In genomic region chr18:28357785-28358401, GRCh38 we compare ENCODE assay signal across 13 cellular contexts.
DNase-seq lines count a peak whose midpoint lies in the region; ATAC-seq and TF ChIP-seq lines count a peak whose summit lies in the region.
"Had no signal": no experiment of that assay in that cellular context is flagged by ENCODE, and none has a peak within 500 bp of the region (broad histone marks: within the 10 kb centered on the region; RNA-seq: fewer than 3 reads in every experiment).

No MANE protein-coding gene starts in this region.

- H3K36me3 Mint-ChIP-seq in WTC11, result peaks cover 8% of the 10 kb centered on the region; the same call in 1 of the 2 replicates
- H3K36me3 Mint-ChIP-seq: activated naive CD4-positive, alpha-beta T cell treated with anti-CD3 and anti-CD28 coated beads, Interleukin-2, amount 50 U/mL, for 72 hours had no signal

- ATAC-seq in WTC11 (peak; percentile 99), HG03135 (IDR thresholded peaks at IDR 0.05; ENCODE audit: unreplicated experiment) (no peak)
- ATAC-seq: activated naive CD4-positive, alpha-beta T cell treated with anti-CD3 and anti-CD28 coated beads, Interleukin-2, amount 50 U/mL, for 72 hours had no signal

- H3K27me3 Mint-ChIP-seq in WTC11 (ENCODE audit: low read depth), result no peaks in the 10 kb centered on the region
- H3K27me3 Mint-ChIP-seq: activated CD4-positive, alpha-beta memory T cell treated with anti-CD3 and anti-CD28 coated beads, Interleukin-2, amount 10 ng/mL, durations not matched to agents 7 days and 5 days had no signal

- H3K27ac ChIP-seq in dorsolateral prefrontal cortex, result no peak overlapping the region
- H3K27ac ChIP-seq: SK-N-MC had no signal

- H3K4me3 Mint-ChIP-seq in WTC11, result no peak overlapping the region
- H3K4me3 Mint-ChIP-seq: activated CD4-positive, alpha-beta memory T cell treated with anti-CD3 and anti-CD28 coated beads, Interleukin-2, amount 10 ng/mL, durations not matched to agents 7 days and 5 days had no signal

- DNase-seq in EL, result peak; percentile 18
- peak; percentile 4 for DNase-seq in HuH-7.5 (ENCODE audit: low spot score)
- peak; percentile 17 for DNase-seq in WTC11 (ENCODE audit: low spot score)
- DNase-seq in kidney epithelial cell (ENCODE audit: low read depth), result no peak
- no peak for DNase-seq in GM20000 (ENCODE audit: low spot score)
- DNase-seq in dorsolateral prefrontal cortex, result no peak
- no peak for DNase-seq in activated CD4-positive, alpha-beta T cell treated with anti-CD3 and anti-CD28 coated beads, Interleukin-2, amount 50 U/mL, for 4 hours
- DNase-seq: activated CD4-positive, alpha-beta memory T cell treated with anti-CD3 and anti-CD28 coated beads, Interleukin-2, amount 10 ng/mL, durations not matched to agents 7 days and 5 days; NCI-H2107; stimulated activated CD4-positive, alpha-beta T cell treated with anti-CD3 and anti-CD28 coated beads, Interleukin-12 subunit alpha, Interleukin-12 subunit beta, amount 100 ng/mL, for 4 hours had no signal

- H3K4me1 Mint-ChIP-seq in WTC11, result peaks cover 8% of the 10 kb centered on the region; the same call in 1 of the 2 replicates
- H3K4me1 Mint-ChIP-seq: activated CD4-positive, alpha-beta memory T cell treated with anti-CD3 and anti-CD28 coated beads, Interleukin-2, amount 10 ng/mL, durations not matched to agents 7 days and 5 days had no signal

- H3K27me3 ChIP-seq in kidney epithelial cell (ENCODE audit: control insufficient read depth, insufficient read depth, low read length) (no peaks in the 10 kb centered on the region), dorsolateral prefrontal cortex (no peaks in the 10 kb centered on the region)

- H3K9me3 Mint-ChIP-seq in WTC11, result peaks cover 23% of the 10 kb centered on the region

- H3K36me3 ChIP-seq in kidney epithelial cell (ENCODE audit: control insufficient read depth, insufficient read depth, low read length), result no peaks in the 10 kb centered on the region

- H3K27ac Mint-ChIP-seq in WTC11, result no peak overlapping the region
- H3K27ac Mint-ChIP-seq: activated CD4-positive, alpha-beta memory T cell treated with anti-CD3 and anti-CD28 coated beads, Interleukin-2, amount 10 ng/mL, durations not matched to agents 7 days and 5 days; activated naive CD4-positive, alpha-beta T cell treated with anti-CD3 and anti-CD28 coated beads, Interleukin-2, amount 50 U/mL, for 72 hours had no signal

- H3K4me3 ChIP-seq in kidney epithelial cell (ENCODE audit: low read depth, low read length) (no peak overlapping the region), dorsolateral prefrontal cortex (no peak overlapping the region)
- H3K4me3 ChIP-seq: SK-N-MC had no signal

- CTCF ChIA-PET in WTC11 (lab: Charles Lee), result interaction anchor here (0.9 to 1.1 kb wide), 2 partner anchors 8 to 9 kb away, joined by 4 read pairs; no protein-coding TSS in a partner anchor

- TF ChIP-seq CTCF in WTC11 (IDR thresholded peaks at IDR 0.05), result peak; percentile 65
- peak; percentile 9 for TF ChIP-seq CTCF in kidney epithelial cell (IDR thresholded peaks at IDR 0.05; ENCODE audit: insufficient read depth, low read length, poor library complexity, severe bottlenecking)
- TF ChIP-seq CTCF in GM20000 (IDR thresholded peaks at IDR 0.05; ENCODE audit: extremely low read depth, missing control alignments), result no peak
- peak in 10 of 56 donors; percentile 11 to 29 (median 14) for TF ChIP-seq CTCF in dorsolateral prefrontal cortex (IDR thresholded peaks at IDR 0.05 in 54 of 56, conservative IDR thresholded peaks at IDR 0.05 in 2 of 56; ENCODE audit: low read depth in 1 of 56, partially characterized antibody in 56 of 56)

- POLR2A ChIA-PET in WTC11 (lab: Charles Lee), result no interaction called here

- intact Hi-C loops in dorsolateral prefrontal cortex (cut with DNase I), result no loop called here

TF ChIP-seq in WTC11, 78 proteins besides CTCF, POLR2A, EP300 and RAD21 (continues in another document):
- TF ChIP-seq PRRX2 (CRISPR knock-in tag; IDR thresholded peaks at IDR 0.05) (no peak), NFE2L1 (CRISPR knock-in tag; IDR thresholded peaks at IDR 0.05) (no peak), PREB (CRISPR knock-in tag; IDR thresholded peaks at IDR 0.05; ENCODE audit: borderline replicate concordance) (no peak), ZNF532 (CRISPR knock-in tag; IDR thresholded peaks at IDR 0.05; ENCODE audit: borderline replicate concordance) (no peak), GRHL2 (CRISPR knock-in tag; IDR thresholded peaks at IDR 0.05; ENCODE audit: insufficient replicate concordance, severe bottlenecking) (no peak), EMX1 (CRISPR knock-in tag; IDR thresholded peaks at IDR 0.05) (no peak), NFYB (CRISPR knock-in tag; conservative IDR thresholded peaks at IDR 0.05; ENCODE audit: low read depth) (no peak), MYBL2 (CRISPR knock-in tag; IDR thresholded peaks at IDR 0.05) (no peak), IRF2 (CRISPR knock-in tag; IDR thresholded peaks at IDR 0.05; ENCODE audit: borderline replicate concordance, low read depth) (no peak), OVOL2 (CRISPR knock-in tag; IDR thresholded peaks at IDR 0.05; ENCODE audit: borderline replicate concordance) (no peak)
- TF ChIP-seq, protein P1, sequence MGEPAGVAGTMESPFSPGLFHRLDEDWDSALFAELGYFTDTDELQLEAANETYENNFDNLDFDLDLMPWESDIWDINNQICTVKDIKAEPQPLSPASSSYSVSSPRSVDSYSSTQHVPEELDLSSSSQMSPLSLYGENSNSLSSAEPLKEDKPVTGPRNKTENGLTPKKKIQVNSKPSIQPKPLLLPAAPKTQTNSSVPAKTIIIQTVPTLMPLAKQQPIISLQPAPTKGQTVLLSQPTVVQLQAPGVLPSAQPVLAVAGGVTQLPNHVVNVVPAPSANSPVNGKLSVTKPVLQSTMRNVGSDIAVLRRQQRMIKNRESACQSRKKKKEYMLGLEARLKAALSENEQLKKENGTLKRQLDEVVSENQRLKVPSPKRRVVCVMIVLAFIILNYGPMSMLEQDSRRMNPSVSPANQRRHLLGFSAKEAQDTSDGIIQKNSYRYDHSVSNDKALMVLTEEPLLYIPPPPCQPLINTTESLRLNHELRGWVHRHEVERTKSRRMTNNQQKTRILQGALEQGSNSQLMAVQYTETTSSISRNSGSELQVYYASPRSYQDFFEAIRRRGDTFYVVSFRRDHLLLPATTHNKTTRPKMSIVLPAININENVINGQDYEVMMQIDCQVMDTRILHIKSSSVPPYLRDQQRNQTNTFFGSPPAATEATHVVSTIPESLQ (CRISPR knock-in tag; IDR thresholded peaks at IDR 0.05), result no peak
- TF ChIP-seq, protein P2, sequence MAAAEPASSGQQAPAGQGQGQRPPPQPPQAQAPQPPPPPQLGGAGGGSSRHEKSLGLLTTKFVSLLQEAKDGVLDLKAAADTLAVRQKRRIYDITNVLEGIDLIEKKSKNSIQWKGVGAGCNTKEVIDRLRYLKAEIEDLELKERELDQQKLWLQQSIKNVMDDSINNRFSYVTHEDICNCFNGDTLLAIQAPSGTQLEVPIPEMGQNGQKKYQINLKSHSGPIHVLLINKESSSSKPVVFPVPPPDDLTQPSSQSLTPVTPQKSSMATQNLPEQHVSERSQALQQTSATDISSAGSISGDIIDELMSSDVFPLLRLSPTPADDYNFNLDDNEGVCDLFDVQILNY (CRISPR knock-in tag; IDR thresholded peaks at IDR 0.05), result no peak

Comparison
In these comparisons a context has a peak if more than half of its experiments do, and no peak if none do; other contexts are left out.
1. DNase-seq: peak in EL (single experiment), HuH-7.5 (single experiment) and WTC11 (single experiment); none in kidney epithelial cell (single experiment), GM20000 (single experiment), dorsolateral prefrontal cortex (0 of 10) and activated CD4-positive, alpha-beta T cell treated with anti-CD3 and anti-CD28 coated beads, Interleukin-2, amount 50 U/mL, for 4 hours (0 of 2).